Comparison of ENCODE assay signal across 10 cellular contexts in the genomic region with DNA sequence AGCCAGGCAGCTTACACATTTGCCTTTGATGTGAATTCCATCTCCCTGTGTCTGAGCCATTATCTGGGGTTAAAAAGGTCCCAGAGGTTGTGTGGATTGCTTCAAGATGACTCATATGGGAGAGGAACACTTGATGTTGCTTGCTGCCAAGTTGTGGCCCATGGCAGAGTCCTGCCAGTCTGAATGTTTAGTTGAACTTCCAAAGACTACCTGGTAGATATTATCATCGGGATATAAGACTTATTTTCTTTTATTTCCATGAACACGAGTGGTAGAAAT.
DNase-seq lines count a peak whose midpoint lies in the region; ATAC-seq, FAIRE-seq and TF ChIP-seq lines count a peak whose summit lies in the region.
"Had no signal": no experiment of that assay in that cellular context is flagged by ENCODE, and none has a peak within 500 bp of the region (broad histone marks: within the 10 kb centered on the region; RNA-seq: fewer than 3 reads in every experiment).

No MANE protein-coding gene starts in this region.

- H3K4me3 ChIP-seq in RWPE2 (ENCODE audit: severe bottlenecking), result no peak overlapping the region

- no peak for TF ChIP-seq POLR2A in GM12892 (IDR thresholded peaks at IDR 0.05; ENCODE audit: low read depth, low read length)

- H3K27ac ChIP-seq in RWPE2 (ENCODE audit: poor library complexity, severe bottlenecking), result peak overlapping the region; percentile 56

- H3K4me1 ChIP-seq in RWPE2 (ENCODE audit: insufficient read depth, poor library complexity, severe bottlenecking), result peaks cover 33% of the 10 kb centered on the region

- H3K4me3 Mint-ChIP-seq in stimulated activated memory B cell treated with anti-CD40 and anti-IgM and Interleukin-4, amounts not matched to agents 10 μg/mL and 1 μg/mL and 100 μg/mL, for 72 hours, result no peak overlapping the region

- no peaks in the 10 kb centered on the region for H3K9me3 ChIP-seq in RWPE2 (ENCODE audit: severe bottlenecking)

- H3K4me1 Mint-ChIP-seq in stimulated activated memory B cell treated with anti-CD40 and anti-IgM and Interleukin-4, amounts not matched to agents 10 μg/mL and 1 μg/mL and 100 μg/mL, for 72 hours, result peaks cover 1% of the 10 kb centered on the region

- no peaks in the 10 kb centered on the region for H3K27me3 ChIP-seq in RWPE2 (ENCODE audit: insufficient read depth, poor library complexity, severe bottlenecking)

- ATAC-seq in RWPE2 (ENCODE audit: low read depth), result peak; percentile 84
- no peak for ATAC-seq in stimulated activated memory B cell treated with anti-CD40 and anti-IgM and Interleukin-4, amounts not matched to agents 10 μg/mL and 1 μg/mL and 100 μg/mL, for 72 hours

- TF ChIP-seq CTCF in RWPE2 (IDR thresholded peaks at IDR 0.05; ENCODE audit: poor library complexity, severe bottlenecking), result no peak

- H3K9me3 Mint-ChIP-seq in stimulated activated memory B cell treated with anti-CD40 and anti-IgM and Interleukin-4, amounts not matched to agents 10 μg/mL and 1 μg/mL and 100 μg/mL, for 72 hours, result no peaks in the 10 kb centered on the region

- no peaks in the 10 kb centered on the region for H3K27me3 Mint-ChIP-seq in stimulated activated memory B cell treated with anti-CD40 and anti-IgM and Interleukin-4, amounts not matched to agents 10 μg/mL and 1 μg/mL and 100 μg/mL, for 72 hours

- H3K27ac Mint-ChIP-seq in stimulated activated memory B cell treated with anti-CD40 and anti-IgM and Interleukin-4, amounts not matched to agents 10 μg/mL and 1 μg/mL and 100 μg/mL, for 72 hours, result no peak overlapping the region

- H3K36me3 ChIP-seq in RWPE2 (ENCODE audit: low read depth), result peaks cover 98% of the 10 kb centered on the region

- H3K36me3 Mint-ChIP-seq in stimulated activated memory B cell treated with anti-CD40 and anti-IgM and Interleukin-4, amounts not matched to agents 10 μg/mL and 1 μg/mL and 100 μg/mL, for 72 hours, result no peaks in the 10 kb centered on the region

- FAIRE-seq in GM12892 (lab: Jason Lieb, UNC), result no peak
- FAIRE-seq: TTC549 had no signal

- peak; percentile 50 for DNase-seq in H4 (ENCODE audit: low spot score)
- DNase-seq in RWPE2 (ENCODE audit: low spot score), result no peak
- DNase-seq in glomerular visceral epithelial cell (ENCODE audit: extremely low spot score), result peak; percentile 82
- DNase-seq in pulmonary artery endothelial cell (ENCODE audit: low read depth, low spot score), result peak; percentile 36
- no peak for DNase-seq in NCI-H526 treated with DMSO at 0.1 percent for 48 hours (lab: John Stamatoyannopoulos, UW)
- DNase-seq in GM12892 (ENCODE audit: insufficient read length), result no peak
- no peak for DNase-seq in DMS79 treated with DMSO at 0.1 percent for 48 hours (lab: John Stamatoyannopoulos, UW)
- DNase-seq: GF-D8 had no signal

Comparison
In these comparisons a context has a peak if more than half of its experiments do, and no peak if none do; other contexts are left out.
1. DNase-seq: peak in H4 (single experiment), glomerular visceral epithelial cell (single experiment) and pulmonary artery endothelial cell (single experiment); none in RWPE2 (single experiment), NCI-H526 treated with DMSO at 0.1 percent for 48 hours (single experiment), GM12892 (single experiment) and DMS79 treated with DMSO at 0.1 percent for 48 hours (single experiment).